In the genomic region with DNA sequence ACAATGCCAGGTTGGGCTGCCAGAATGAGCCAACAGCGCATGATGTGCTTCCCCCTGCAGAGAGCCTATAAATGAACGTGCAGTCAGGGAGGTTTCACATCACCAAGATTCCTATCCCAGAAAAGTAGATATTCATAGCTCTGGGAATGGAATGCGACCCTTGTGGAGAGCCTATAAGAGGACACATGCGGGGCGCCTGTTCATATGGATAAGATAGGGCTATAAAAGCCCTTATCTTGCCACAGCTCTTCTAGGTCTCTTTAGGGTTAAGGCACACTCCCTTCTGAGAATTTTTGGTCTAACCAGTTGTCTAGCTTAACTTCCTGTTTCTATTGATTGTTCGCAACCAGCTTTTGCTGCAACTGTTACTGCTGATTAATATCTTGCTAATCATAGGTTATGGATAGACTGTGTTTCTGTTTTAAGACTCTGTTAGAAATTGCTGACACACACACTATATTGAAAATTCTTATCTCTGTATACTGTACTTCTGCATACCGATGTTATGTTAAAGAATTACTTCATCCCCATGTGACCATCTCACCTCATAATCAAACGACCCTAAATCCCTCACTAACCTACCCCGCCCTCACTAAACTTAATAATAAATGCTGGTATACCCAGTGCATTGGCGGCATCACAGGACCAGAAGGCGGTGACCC, we compare ENCODE assay signal across 1 cellular context.
TF ChIP-seq lines count a peak whose summit lies in the region.

No MANE protein-coding gene starts in this region.

TF ChIP-seq in H1, 55 proteins besides CTCF, POLR2A, EP300 and RAD21 (continued from another document):
- TF ChIP-seq, protein P1, sequence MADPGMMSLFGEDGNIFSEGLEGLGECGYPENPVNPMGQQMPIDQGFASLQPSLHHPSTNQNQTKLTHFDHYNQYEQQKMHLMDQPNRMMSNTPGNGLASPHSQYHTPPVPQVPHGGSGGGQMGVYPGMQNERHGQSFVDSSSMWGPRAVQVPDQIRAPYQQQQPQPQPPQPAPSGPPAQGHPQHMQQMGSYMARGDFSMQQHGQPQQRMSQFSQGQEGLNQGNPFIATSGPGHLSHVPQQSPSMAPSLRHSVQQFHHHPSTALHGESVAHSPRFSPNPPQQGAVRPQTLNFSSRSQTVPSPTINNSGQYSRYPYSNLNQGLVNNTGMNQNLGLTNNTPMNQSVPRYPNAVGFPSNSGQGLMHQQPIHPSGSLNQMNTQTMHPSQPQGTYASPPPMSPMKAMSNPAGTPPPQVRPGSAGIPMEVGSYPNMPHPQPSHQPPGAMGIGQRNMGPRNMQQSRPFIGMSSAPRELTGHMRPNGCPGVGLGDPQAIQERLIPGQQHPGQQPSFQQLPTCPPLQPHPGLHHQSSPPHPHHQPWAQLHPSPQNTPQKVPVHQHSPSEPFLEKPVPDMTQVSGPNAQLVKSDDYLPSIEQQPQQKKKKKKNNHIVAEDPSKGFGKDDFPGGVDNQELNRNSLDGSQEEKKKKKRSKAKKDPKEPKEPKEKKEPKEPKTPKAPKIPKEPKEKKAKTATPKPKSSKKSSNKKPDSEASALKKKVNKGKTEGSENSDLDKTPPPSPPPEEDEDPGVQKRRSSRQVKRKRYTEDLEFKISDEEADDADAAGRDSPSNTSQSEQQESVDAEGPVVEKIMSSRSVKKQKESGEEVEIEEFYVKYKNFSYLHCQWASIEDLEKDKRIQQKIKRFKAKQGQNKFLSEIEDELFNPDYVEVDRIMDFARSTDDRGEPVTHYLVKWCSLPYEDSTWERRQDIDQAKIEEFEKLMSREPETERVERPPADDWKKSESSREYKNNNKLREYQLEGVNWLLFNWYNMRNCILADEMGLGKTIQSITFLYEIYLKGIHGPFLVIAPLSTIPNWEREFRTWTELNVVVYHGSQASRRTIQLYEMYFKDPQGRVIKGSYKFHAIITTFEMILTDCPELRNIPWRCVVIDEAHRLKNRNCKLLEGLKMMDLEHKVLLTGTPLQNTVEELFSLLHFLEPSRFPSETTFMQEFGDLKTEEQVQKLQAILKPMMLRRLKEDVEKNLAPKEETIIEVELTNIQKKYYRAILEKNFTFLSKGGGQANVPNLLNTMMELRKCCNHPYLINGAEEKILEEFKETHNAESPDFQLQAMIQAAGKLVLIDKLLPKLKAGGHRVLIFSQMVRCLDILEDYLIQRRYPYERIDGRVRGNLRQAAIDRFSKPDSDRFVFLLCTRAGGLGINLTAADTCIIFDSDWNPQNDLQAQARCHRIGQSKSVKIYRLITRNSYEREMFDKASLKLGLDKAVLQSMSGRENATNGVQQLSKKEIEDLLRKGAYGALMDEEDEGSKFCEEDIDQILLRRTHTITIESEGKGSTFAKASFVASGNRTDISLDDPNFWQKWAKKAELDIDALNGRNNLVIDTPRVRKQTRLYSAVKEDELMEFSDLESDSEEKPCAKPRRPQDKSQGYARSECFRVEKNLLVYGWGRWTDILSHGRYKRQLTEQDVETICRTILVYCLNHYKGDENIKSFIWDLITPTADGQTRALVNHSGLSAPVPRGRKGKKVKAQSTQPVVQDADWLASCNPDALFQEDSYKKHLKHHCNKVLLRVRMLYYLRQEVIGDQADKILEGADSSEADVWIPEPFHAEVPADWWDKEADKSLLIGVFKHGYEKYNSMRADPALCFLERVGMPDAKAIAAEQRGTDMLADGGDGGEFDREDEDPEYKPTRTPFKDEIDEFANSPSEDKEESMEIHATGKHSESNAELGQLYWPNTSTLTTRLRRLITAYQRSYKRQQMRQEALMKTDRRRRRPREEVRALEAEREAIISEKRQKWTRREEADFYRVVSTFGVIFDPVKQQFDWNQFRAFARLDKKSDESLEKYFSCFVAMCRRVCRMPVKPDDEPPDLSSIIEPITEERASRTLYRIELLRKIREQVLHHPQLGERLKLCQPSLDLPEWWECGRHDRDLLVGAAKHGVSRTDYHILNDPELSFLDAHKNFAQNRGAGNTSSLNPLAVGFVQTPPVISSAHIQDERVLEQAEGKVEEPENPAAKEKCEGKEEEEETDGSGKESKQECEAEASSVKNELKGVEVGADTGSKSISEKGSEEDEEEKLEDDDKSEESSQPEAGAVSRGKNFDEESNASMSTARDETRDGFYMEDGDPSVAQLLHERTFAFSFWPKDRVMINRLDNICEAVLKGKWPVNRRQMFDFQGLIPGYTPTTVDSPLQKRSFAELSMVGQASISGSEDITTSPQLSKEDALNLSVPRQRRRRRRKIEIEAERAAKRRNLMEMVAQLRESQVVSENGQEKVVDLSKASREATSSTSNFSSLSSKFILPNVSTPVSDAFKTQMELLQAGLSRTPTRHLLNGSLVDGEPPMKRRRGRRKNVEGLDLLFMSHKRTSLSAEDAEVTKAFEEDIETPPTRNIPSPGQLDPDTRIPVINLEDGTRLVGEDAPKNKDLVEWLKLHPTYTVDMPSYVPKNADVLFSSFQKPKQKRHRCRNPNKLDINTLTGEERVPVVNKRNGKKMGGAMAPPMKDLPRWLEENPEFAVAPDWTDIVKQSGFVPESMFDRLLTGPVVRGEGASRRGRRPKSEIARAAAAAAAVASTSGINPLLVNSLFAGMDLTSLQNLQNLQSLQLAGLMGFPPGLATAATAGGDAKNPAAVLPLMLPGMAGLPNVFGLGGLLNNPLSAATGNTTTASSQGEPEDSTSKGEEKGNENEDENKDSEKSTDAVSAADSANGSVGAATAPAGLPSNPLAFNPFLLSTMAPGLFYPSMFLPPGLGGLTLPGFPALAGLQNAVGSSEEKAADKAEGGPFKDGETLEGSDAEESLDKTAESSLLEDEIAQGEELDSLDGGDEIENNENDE (IDR thresholded peaks at IDR 0.05; ENCODE audit: insufficient replicate concordance, low read length), result peak; percentile 52
- TF ChIP-seq TEAD4 (IDR thresholded peaks at IDR 0.05; ENCODE audit: low read depth, low read length), result 0 out of 2 replicates have a peak, but pooled peaks have one; percentile 18
